ENCODE assay signal across 26 cellular contexts in genomic region chrX:150063138-150063518, GRCh38.
DNase-seq lines count a peak whose midpoint lies in the region; ATAC-seq and TF ChIP-seq lines count a peak whose summit lies in the region.
"Had no signal": no experiment of that assay in that cellular context is flagged by ENCODE, and none has a peak within 500 bp of the region (broad histone marks: within the 10 kb centered on the region; RNA-seq: fewer than 3 reads in every experiment).

No MANE protein-coding gene starts in this region.

- peak overlapping the region; percentile 54; the same call in 1 of the 2 replicates for H2AK5ac ChIP-seq in IMR-90 (ENCODE audit: low read depth, low read length)

- peak overlapping the region; percentile 29 for H2AFZ ChIP-seq in ACC112 (ENCODE audit: low read length, unreplicated experiment)
- H2AFZ ChIP-seq in IMR-90 (replicated peaks; ENCODE audit: low read length, poor library complexity) = no peak overlapping the region
- no peak overlapping the region for H2AFZ ChIP-seq in osteoblast (ENCODE audit: low read length)

- H3K9me3 ChIP-seq in IMR-90 (ENCODE audit: control insufficient read depth, insufficient read depth, low read length) (no peaks in the 10 kb centered on the region), osteoblast (ENCODE audit: low read depth, low read length) (no peaks in the 10 kb centered on the region)
- H3K9me3 ChIP-seq: heart right ventricle, neutrophil, spleen had no signal

- H3K9me3 Mint-ChIP-seq in progenitor cell of endocrine pancreas (ENCODE audit: low read depth) = peaks cover 11% of the 10 kb centered on the region
- H3K9me3 Mint-ChIP-seq: central memory CD8-positive, alpha-beta T cell; stimulated activated effector memory CD8-positive, alpha-beta T cell treated with anti-CD3 and anti-CD28 coated beads, Interleukin-12 subunit alpha, Interleukin-12 subunit beta, amount 100 ng/mL, for 72 hours; WTC11 had no signal

- TF ChIP-seq CTCF in IMR-90 (conservative IDR thresholded peaks at IDR 0.05; ENCODE audit: low read depth, low read length) (no peak), osteoblast (IDR thresholded peaks at IDR 0.05; ENCODE audit: extremely low read depth, low read depth, low read length) (no peak), progenitor cell of endocrine pancreas (IDR thresholded peaks at IDR 0.05; ENCODE audit: unreplicated experiment) (no peak)

- POLR2A ChIA-PET in IMR-90 (lab: Charles Lee; ENCODE audit: unreplicated experiment) = no interaction called here

- H2AK9ac ChIP-seq in IMR-90 (replicated peaks; ENCODE audit: low read depth, low read length, poor library complexity) = no peak overlapping the region

- no TSS peak for BruUV-seq in IMR-90 (replicated peaks; lab: Mats Ljungman, UMichigan)

- no peak overlapping the region for H4K5ac ChIP-seq in IMR-90 (ENCODE audit: low read depth, low read length)

- no peaks in the 10 kb centered on the region for H3K79me2 ChIP-seq in ACC112 (ENCODE audit: control insufficient read depth, insufficient read depth, low read length, unreplicated experiment)
- no peaks in the 10 kb centered on the region for H3K79me2 ChIP-seq in osteoblast (ENCODE audit: insufficient read depth, low read length)

- peak overlapping the region; percentile 46; the same call in 1 of the 2 replicates for H3K4me2 ChIP-seq in IMR-90 (ENCODE audit: low read depth, low read length)
- peak overlapping the region; percentile 56 for H3K4me2 ChIP-seq in osteoblast (ENCODE audit: insufficient read depth, low read length)

- no peaks in the 10 kb centered on the region for H3K79me1 ChIP-seq in IMR-90 (ENCODE audit: low read depth in 1 of 2, low read length in 2 of 2)

- H4K8ac ChIP-seq in IMR-90 (ENCODE audit: low read depth in 2 of 2, low read length in 2 of 2) = peak overlapping the region; percentile 4 to 46; a peak in 1 of 4 replicates

- DNase-seq in IMR-90 = no peak
- DNase-seq in osteoblast (ENCODE audit: insufficient read length, low spot score, missing footprints) = no peak
- no peak for DNase-seq in progenitor cell of endocrine pancreas (ENCODE audit: low spot score, unreplicated experiment)
- no peak for DNase-seq in OCI-M2 (lab: John Stamatoyannopoulos, UW; ENCODE audit: unreplicated experiment)
- DNase-seq: activated CD4-positive, alpha-beta T cell treated with anti-CD3 and anti-CD28 coated beads, Interleukin-2, amount 50 U/mL, for 4 hours; activated naive CD4-positive, alpha-beta T cell treated with anti-CD3 and anti-CD28 coated beads, Interleukin-2, amount 50 U/mL, for 16 hours; Calu3; KBM-7; NCI-H1048; NCI-H1694 treated with DMSO at 0.1 percent for 48 hours; NCI-H526; spleen; stimulated activated CD4-positive, alpha-beta T cell treated with anti-CD3 and anti-CD28 coated beads, Interleukin-2, amount 100 ng/mL, for 48 hours; T1000 had no signal

- in situ Hi-C loops in IMR-90 (cut with MboI; ENCODE audit: low sequenced_read_pairs) = no loop called here

- H3K4me3 ChIP-seq in ACC112 (ENCODE audit: low read depth, low read length) (peak overlapping the region; percentile 38; the same call in 1 of the 2 replicates), IMR-90 (ENCODE audit: insufficient read depth, low read depth, low read length) (no peak overlapping the region), osteoblast (ENCODE audit: insufficient read depth, low read length) (no peak overlapping the region)
- H3K4me3 ChIP-seq: heart right ventricle, spleen had no signal

- peak overlapping the region; percentile 49; the same call in 1 of the 2 replicates for H3K56ac ChIP-seq in IMR-90 (ENCODE audit: extremely low read depth, insufficient read depth, low read length)

- 0 out of 2 replicates have a peak overlapping the region, but pooled peaks have one; percentile 12 for H3K23ac ChIP-seq in IMR-90 (ENCODE audit: low read depth, low read length)

- no peaks in the 10 kb centered on the region for H3K27me3 Mint-ChIP-seq in progenitor cell of endocrine pancreas
- H3K27me3 Mint-ChIP-seq: central memory CD8-positive, alpha-beta T cell had no signal

- H3K4me1 ChIP-seq in ACC112 (ENCODE audit: control insufficient read depth, insufficient read depth, low read length, unreplicated experiment) = peaks cover 46% of the 10 kb centered on the region
- H3K4me1 ChIP-seq in IMR-90 (ENCODE audit: control insufficient read depth, insufficient read depth, low read length) = peaks cover 8% of the 10 kb centered on the region
- H3K4me1 ChIP-seq in osteoblast (ENCODE audit: insufficient read depth, low read length) = peaks cover 22% of the 10 kb centered on the region
- H3K4me1 ChIP-seq: spleen had no signal

- dilution Hi-C loops in IMR-90 (cut with HindIII; ENCODE audit: low sequenced_read_pairs, unreplicated experiment) = no loop called here

- H3K4me3 Mint-ChIP-seq in progenitor cell of endocrine pancreas (ENCODE audit: low read depth) = no peak overlapping the region
- H3K4me3 Mint-ChIP-seq: central memory CD8-positive, alpha-beta T cell; stimulated activated effector memory CD8-positive, alpha-beta T cell treated with anti-CD3 and anti-CD28 coated beads, Interleukin-12 subunit alpha, Interleukin-12 subunit beta, amount 100 ng/mL, for 72 hours; WTC11 had no signal

- H3K36me3 ChIP-seq in ACC112 (ENCODE audit: insufficient read depth, low read length) = no peaks in the 10 kb centered on the region
- H3K36me3 ChIP-seq in IMR-90 (ENCODE audit: control insufficient read depth, insufficient read depth, low read length) = no peaks in the 10 kb centered on the region
- H3K36me3 ChIP-seq in osteoblast (ENCODE audit: insufficient read depth, low read length) = no peaks in the 10 kb centered on the region
- H3K36me3 ChIP-seq: heart right ventricle, neutrophil, spleen had no signal

- H3K14ac ChIP-seq in IMR-90 (replicated peaks; ENCODE audit: low read depth, low read length) = peak overlapping the region; percentile 33; the same call in 1 of the 2 replicates

- ATAC-seq in IMR-90 (ENCODE audit: low read depth) (peak; percentile 19), GM21529 (IDR thresholded peaks at IDR 0.05; ENCODE audit: unreplicated experiment) (no peak), GM18505 (IDR thresholded peaks at IDR 0.05; ENCODE audit: unreplicated experiment) (no peak)
- ATAC-seq: left colon; stimulated activated effector memory CD8-positive, alpha-beta T cell treated with anti-CD3 and anti-CD28 coated beads, Interleukin-12 subunit alpha, Interleukin-12 subunit beta, amount 100 ng/mL, for 72 hours; WTC11 had no signal

- H3K4ac ChIP-seq in IMR-90 (ENCODE audit: low read depth, low read length) = peak overlapping the region; percentile 67; the same call in 1 of the 2 replicates

- H3K27me3 ChIP-seq in ACC112 (ENCODE audit: insufficient read depth, low read length) (no peaks in the 10 kb centered on the region), IMR-90 (ENCODE audit: control insufficient read depth, insufficient read depth, low read length) (no peaks in the 10 kb centered on the region), osteoblast (ENCODE audit: insufficient read depth, low read length) (no peaks in the 10 kb centered on the region)
- H3K27me3 ChIP-seq: heart right ventricle, neutrophil, spleen had no signal

- H2BK15ac ChIP-seq in IMR-90 (ENCODE audit: low read depth, low read length) = 0 out of 3 replicates have a peak overlapping the region, but pooled peaks have one; percentile 0

- peak overlapping the region; percentile 76 for H2BK120ac ChIP-seq in IMR-90 (ENCODE audit: low read depth, low read length)

- H2BK20ac ChIP-seq in IMR-90 (ENCODE audit: low read depth, low read length) = peak overlapping the region; percentile 76

- no peak overlapping the region for H3K9ac ChIP-seq in IMR-90 (ENCODE audit: low read depth, low read length)

- intact Hi-C loops in IMR-90 (cut with micrococcal nuclease) = loop anchor here (1.0 kb wide), 1 partner anchor 298 kb away; no protein-coding TSS in a partner anchor

- no peaks in the 10 kb centered on the region for H3K4me1 Mint-ChIP-seq in progenitor cell of endocrine pancreas (ENCODE audit: low read depth)
- H3K4me1 Mint-ChIP-seq: central memory CD8-positive, alpha-beta T cell; WTC11 had no signal

- H4K91ac ChIP-seq in IMR-90 (ENCODE audit: insufficient read depth, low read depth, low read length) = peak overlapping the region; percentile 61

- CTCF ChIA-PET in IMR-90 (lab: Yijun Ruan, JAX) = no interaction called here

- H4K20me1 ChIP-seq in IMR-90 (ENCODE audit: insufficient read depth, low read length) (no peaks in the 10 kb centered on the region), osteoblast (ENCODE audit: insufficient read depth, low read length) (no peaks in the 10 kb centered on the region)

- no peaks in the 10 kb centered on the region for H3K36me3 Mint-ChIP-seq in progenitor cell of endocrine pancreas (ENCODE audit: insufficient read depth)
- H3K36me3 Mint-ChIP-seq: stimulated activated effector memory CD8-positive, alpha-beta T cell treated with anti-CD3 and anti-CD28 coated beads, Interleukin-12 subunit alpha, Interleukin-12 subunit beta, amount 100 ng/mL, for 72 hours; WTC11 had no signal

- peak overlapping the region; percentile 57 for H2BK5ac ChIP-seq in IMR-90 (ENCODE audit: low read depth, low read length, poor library complexity, severe bottlenecking)

- peak overlapping the region; percentile 86 for H3K27ac ChIP-seq in ACC112 (ENCODE audit: low read depth, low read length)
- H3K27ac ChIP-seq in IMR-90 (ENCODE audit: insufficient read depth, low read length) = peak overlapping the region; percentile 7; the same call in 1 of the 2 replicates
- H3K27ac ChIP-seq in angular gyrus (ENCODE audit: low read depth, low read length) = peak overlapping the region; percentile 19
- peak overlapping the region; percentile 24 for H3K27ac ChIP-seq in osteoblast (ENCODE audit: low read depth, low read length)
- H3K27ac ChIP-seq: C4-2B, heart right ventricle, neutrophil, RWPE1 had no signal

- peaks cover 4% of the 10 kb centered on the region; the same call in 1 of the 2 replicates for H3K9me1 ChIP-seq in IMR-90 (ENCODE audit: insufficient read depth, low read length)

- H3K18ac ChIP-seq in IMR-90 (ENCODE audit: low read depth, low read length) = peak overlapping the region; percentile 39; the same call in 1 of the 2 replicates

- no peak for TF ChIP-seq RAD21 in IMR-90 (IDR thresholded peaks at IDR 0.05; ENCODE audit: low read length)

- H3K27ac Mint-ChIP-seq in progenitor cell of endocrine pancreas = no peak overlapping the region
- H3K27ac Mint-ChIP-seq: stimulated activated effector memory CD8-positive, alpha-beta T cell treated with anti-CD3 and anti-CD28 coated beads, Interleukin-12 subunit alpha, Interleukin-12 subunit beta, amount 100 ng/mL, for 72 hours; WTC11 had no signal

- no peak for TF ChIP-seq POLR2A in IMR-90 (IDR thresholded peaks at IDR 0.05; ENCODE audit: low read depth, low read length)
- TF ChIP-seq POLR2A in GM18505 (IDR thresholded peaks at IDR 0.05; ENCODE audit: borderline replicate concordance, extremely low read depth, insufficient read depth, insufficient read length) = no peak

TF ChIP-seq in IMR-90, 13 proteins besides CTCF, POLR2A, EP300 and RAD21 (continues in another document):
- TF ChIP-seq MAFK (IDR thresholded peaks at IDR 0.05; ENCODE audit: low read depth, low read length) (no peak), MXI1 (IDR thresholded peaks at IDR 0.05; ENCODE audit: borderline replicate concordance, low read depth, low read length) (no peak), RCOR1 (IDR thresholded peaks at IDR 0.05; ENCODE audit: insufficient replicate concordance, low read length) (no peak), RFX5 (IDR thresholded peaks at IDR 0.05; ENCODE audit: low read depth, low read length) (no peak), NFE2L2 (IDR thresholded peaks at IDR 0.05; ENCODE audit: low read depth, low read length) (no peak)

Comparison
In these comparisons a context has a peak if more than half of its experiments do, and no peak if none do; other contexts are left out.
1. H3K27ac ChIP-seq: peak in every context shown above with its lines; median percentile 86 in ACC112; 24 in osteoblast; 19 in angular gyrus; 7 in IMR-90.